In the genomic region with DNA sequence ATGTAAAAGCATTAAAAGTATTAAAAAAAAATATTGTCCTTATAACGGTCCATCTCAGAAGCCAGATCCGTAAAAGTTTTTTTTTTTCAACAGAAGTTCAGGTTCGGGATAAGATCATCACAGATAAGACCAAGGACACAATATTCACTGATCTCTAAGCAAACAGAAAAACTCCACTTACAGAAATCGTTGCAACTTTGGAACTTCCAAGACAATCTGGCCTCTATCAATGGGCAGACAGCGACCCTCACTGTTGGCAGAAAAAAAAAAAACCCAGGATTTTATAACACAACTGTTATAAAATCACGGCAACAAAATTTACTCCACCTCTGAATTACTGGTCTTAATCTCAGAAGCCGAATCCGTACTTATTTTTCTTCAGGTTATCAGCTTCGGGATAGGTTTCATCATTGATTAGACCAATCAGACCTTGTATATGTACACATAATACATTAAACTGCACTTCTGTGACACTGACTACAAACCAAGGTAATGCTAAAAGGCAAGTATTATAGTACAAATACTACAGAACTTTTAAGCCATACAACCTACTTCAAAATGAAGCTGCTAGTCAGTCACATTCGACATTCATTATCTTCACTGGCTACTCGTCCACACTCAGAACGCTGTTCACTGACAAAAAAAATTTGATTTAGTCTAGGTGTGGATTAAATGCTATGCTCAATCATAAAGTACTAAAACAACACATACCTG, we compare ENCODE assay signal across 8 cellular contexts. TPM values are rescaled to one million over a fixed set of nuclear protein-coding genes. Genes with fewer than 3 reads are reported as not detected.
DNase-seq lines count a peak whose midpoint lies in the region; ATAC-seq and TF ChIP-seq lines count a peak whose summit lies in the region.

No MANE protein-coding gene starts in this region.

- H3K27ac ChIP-seq in iPS-18a (ENCODE audit: low read length) (no peak overlapping the region), smooth muscle cell (ENCODE audit: low read depth) (peak overlapping the region; percentile 76)

- peaks cover 19% of the 10 kb centered on the region for H3K4me1 ChIP-seq in iPS-18a (ENCODE audit: control insufficient read depth, low read depth, low read length)
- H3K4me1 ChIP-seq in smooth muscle cell (ENCODE audit: low read depth) = peaks cover 16% of the 10 kb centered on the region

- DNase-seq in Ammon's horn (ENCODE audit: low spot score) (peak; percentile 43), H7 (no peak), smooth muscle cell (lab: John Stamatoyannopoulos, UW; ENCODE audit: unreplicated experiment) (no peak), NCI-H2227 (lab: John Stamatoyannopoulos, UW; ENCODE audit: unreplicated experiment) (no peak)
- DNase-seq in activated T-helper 1 cell treated with anti-CD3 and anti-CD28 coated beads, Interleukin-12 subunit alpha, Interleukin-12 subunit beta, Interleukin-2, Interleukin-4 antibody, amounts not matched to agents 30 ng/mL and 10 ng/mL and 1 ng/mL, durations not matched to agents 14 hours and 24 hours and 36 hours (ENCODE audit: low spot score) = no peak
- DNase-seq in stimulated activated CD4-positive, alpha-beta T cell treated with anti-CD3 and anti-CD28 coated beads, Interleukin-1b, Interleukin-23, amount 100 ng/mL, for 48 hours = no peak

- H3K36me3 ChIP-seq in H7 (replicated peaks; ENCODE audit: control insufficient read depth, insufficient read depth, low read length) = peaks cover 15% of the 10 kb centered on the region
- peaks cover 30% of the 10 kb centered on the region for H3K36me3 ChIP-seq in iPS-18a (ENCODE audit: control insufficient read depth, low read depth, low read length)
- H3K36me3 ChIP-seq in smooth muscle cell (ENCODE audit: low read depth) = no peaks in the 10 kb centered on the region

- H3K4me3 ChIP-seq in H7 (ENCODE audit: insufficient read depth, low read depth, low read length) (peak overlapping the region; percentile 97), iPS-18a (ENCODE audit: low read length) (peak overlapping the region; percentile 92), smooth muscle cell (peak overlapping the region; percentile 76)

- no peaks in the 10 kb centered on the region for H3K27me3 Mint-ChIP-seq in activated T-helper 1 cell treated with anti-CD3 and anti-CD28 coated beads, Interleukin-12 subunit alpha, Interleukin-12 subunit beta, Interleukin-2, Interleukin-4 antibody, amounts not matched to agents 30 ng/mL and 10 ng/mL and 1 ng/mL, durations not matched to agents 14 hours and 24 hours and 36 hours (ENCODE audit: insufficient read depth)

- H3K4me3 Mint-ChIP-seq in activated T-helper 1 cell treated with anti-CD3 and anti-CD28 coated beads, Interleukin-12 subunit alpha, Interleukin-12 subunit beta, Interleukin-2, Interleukin-4 antibody, amounts not matched to agents 30 ng/mL and 10 ng/mL and 1 ng/mL, durations not matched to agents 14 hours and 24 hours and 36 hours = peak overlapping the region; percentile 100

- peaks cover 61% of the 10 kb centered on the region for H3K4me1 Mint-ChIP-seq in activated T-helper 1 cell treated with anti-CD3 and anti-CD28 coated beads, Interleukin-12 subunit alpha, Interleukin-12 subunit beta, Interleukin-2, Interleukin-4 antibody, amounts not matched to agents 30 ng/mL and 10 ng/mL and 1 ng/mL, durations not matched to agents 14 hours and 24 hours and 36 hours (ENCODE audit: low read depth)

- no peak for ATAC-seq in GM21526 (IDR thresholded peaks at IDR 0.05; ENCODE audit: low FRiP score, unreplicated experiment)

- peaks cover 6% of the 10 kb centered on the region for H3K9me3 Mint-ChIP-seq in activated T-helper 1 cell treated with anti-CD3 and anti-CD28 coated beads, Interleukin-12 subunit alpha, Interleukin-12 subunit beta, Interleukin-2, Interleukin-4 antibody, amounts not matched to agents 30 ng/mL and 10 ng/mL and 1 ng/mL, durations not matched to agents 14 hours and 24 hours and 36 hours

- H3K79me2 ChIP-seq in smooth muscle cell (ENCODE audit: low read depth) = peaks cover 60% of the 10 kb centered on the region

- peaks cover 25% of the 10 kb centered on the region for H3F3A ChIP-seq in smooth muscle cell (ENCODE audit: low read depth)

- intact Hi-C loops in activated T-helper 1 cell treated with anti-CD3 and anti-CD28 coated beads, Interleukin-12 subunit alpha, Interleukin-12 subunit beta, Interleukin-2, Interleukin-4 antibody, amounts not matched to agents 30 ng/mL and 10 ng/mL and 1 ng/mL, durations not matched to agents 14 hours and 24 hours and 36 hours (cut with micrococcal nuclease) = loop anchor here (5.0 kb wide), 2 partner anchors 320 to 1815 kb away; no protein-coding TSS in a partner anchor

- H3K36me3 Mint-ChIP-seq in activated T-helper 1 cell treated with anti-CD3 and anti-CD28 coated beads, Interleukin-12 subunit alpha, Interleukin-12 subunit beta, Interleukin-2, Interleukin-4 antibody, amounts not matched to agents 30 ng/mL and 10 ng/mL and 1 ng/mL, durations not matched to agents 14 hours and 24 hours and 36 hours (ENCODE audit: low read depth) = peaks cover 64% of the 10 kb centered on the region

- peak overlapping the region; percentile 92 for H3K27ac Mint-ChIP-seq in activated T-helper 1 cell treated with anti-CD3 and anti-CD28 coated beads, Interleukin-12 subunit alpha, Interleukin-12 subunit beta, Interleukin-2, Interleukin-4 antibody, amounts not matched to agents 30 ng/mL and 10 ng/mL and 1 ng/mL, durations not matched to agents 14 hours and 24 hours and 36 hours

- H3K27me3 ChIP-seq in H7 (ENCODE audit: control insufficient read depth, insufficient read depth, low read length) = no peaks in the 10 kb centered on the region
- H3K27me3 ChIP-seq in iPS-18a (ENCODE audit: control insufficient read depth, insufficient read depth, low read length) = no peaks in the 10 kb centered on the region
- H3K27me3 ChIP-seq in smooth muscle cell (ENCODE audit: low read depth) = no peaks in the 10 kb centered on the region

- peak; percentile 18 for TF ChIP-seq CTCF in smooth muscle cell (IDR thresholded peaks at IDR 0.05; ENCODE audit: borderline replicate concordance, insufficient read depth, poor library complexity, severe bottlenecking)

- H2AFZ ChIP-seq in smooth muscle cell (ENCODE audit: low read depth) = no peak overlapping the region

- peak overlapping the region; percentile 98 for H3K9ac ChIP-seq in iPS-18a (ENCODE audit: low read length)
- peak overlapping the region; percentile 94 for H3K9ac ChIP-seq in smooth muscle cell (ENCODE audit: low read depth)

- under 1% methylated on average over 12 of the region's 12 CpGs for WGBS in smooth muscle cell (ENCODE audit: low lambda C conversion rate)

- H3K9me3 ChIP-seq in iPS-18a (ENCODE audit: control insufficient read depth, low read depth, low read length) = no peaks in the 10 kb centered on the region
- no peaks in the 10 kb centered on the region for H3K9me3 ChIP-seq in smooth muscle cell (replicated peaks; ENCODE audit: low read depth)

- peaks cover 60% of the 10 kb centered on the region for H4K20me1 ChIP-seq in smooth muscle cell (ENCODE audit: low read depth)

- H3K4me2 ChIP-seq in smooth muscle cell = peak overlapping the region; percentile 89

RNA-seq across cellular contexts. Expression of a gene that starts 34.7 kb away (rescaled TPM):
- 58.0 and 60.7 TPM in 2 replicates for total RNA-seq in H7 (2014; rRNA removed; shearing (Covaris generic))
- total RNA-seq in activated T-helper 1 cell treated with anti-CD3 and anti-CD28 coated beads, Interleukin-12 subunit alpha, Interleukin-12 subunit beta, Interleukin-2, Interleukin-4 antibody, amounts not matched to agents 30 ng/mL and 10 ng/mL and 1 ng/mL, durations not matched to agents 14 hours and 24 hours and 36 hours = 207 and 217 TPM in 2 replicates
- total RNA-seq in smooth muscle cell = 74.6 and 87.3 TPM in 2 replicates
- polyA plus RNA-seq in smooth muscle cell = 53.1 and 60.9 TPM in 2 replicates
